Comparison of ENCODE assay signal across 12 cellular contexts in genomic region chrX:52271212-52271611, GRCh38.
DNase-seq lines count a peak whose midpoint lies in the region; ATAC-seq, FAIRE-seq and TF ChIP-seq lines count a peak whose summit lies in the region.
"Had no signal": no experiment of that assay in that cellular context is flagged by ENCODE, and none has a peak within 500 bp of the region (broad histone marks: within the 10 kb centered on the region; RNA-seq: fewer than 3 reads in every experiment).

No MANE protein-coding gene starts in this region.

- H3K27ac Mint-ChIP-seq in astrocyte (ENCODE audit: unreplicated experiment): no peak overlapping the region
- H3K27ac Mint-ChIP-seq: naive thymus-derived CD4-positive, alpha-beta T cell had no signal

- H3K9me3 ChIP-seq in astrocyte (ENCODE audit: insufficient read depth, low read depth, low read length) (no peaks in the 10 kb centered on the region), lower lobe of right lung (no peaks in the 10 kb centered on the region)
- H3K9me3 ChIP-seq: esophagus muscularis mucosa had no signal

- TF ChIP-seq CTCF in KMS-11 (conservative IDR thresholded peaks at IDR 0.05; ENCODE audit: low read depth, low read length) (peak; percentile 42; the same call in 1 of the 2 replicates), astrocyte (IDR thresholded peaks at IDR 0.05; ENCODE audit: insufficient read depth, low read depth, low read length) (no peak), lower lobe of right lung (IDR thresholded peaks at IDR 0.05) (peak; percentile 22)

- H4K20me1 ChIP-seq in KMS-11 (ENCODE audit: insufficient read depth) (no peaks in the 10 kb centered on the region), astrocyte (ENCODE audit: insufficient read depth, low read length) (no peaks in the 10 kb centered on the region)

- H3K4me1 Mint-ChIP-seq in astrocyte (ENCODE audit: low read depth, unreplicated experiment): no peaks in the 10 kb centered on the region
- H3K4me1 Mint-ChIP-seq: naive thymus-derived CD4-positive, alpha-beta T cell had no signal

- ATAC-seq in lower lobe of right lung (peak in 1 of 2 donors; percentile 41), HG02885 (IDR thresholded peaks at IDR 0.05; ENCODE audit: poor library complexity, unreplicated experiment) (no peak), sciatic nerve (no peak), HG02763 (IDR thresholded peaks at IDR 0.05; ENCODE audit: unreplicated experiment) (no peak)
- ATAC-seq: naive thymus-derived CD4-positive, alpha-beta T cell had no signal

- H3K27me3 Mint-ChIP-seq in astrocyte (ENCODE audit: low read depth, unreplicated experiment): peaks cover 2% of the 10 kb centered on the region

- H3K4me3 ChIP-seq in KMS-11 (IDR thresholded peaks at IDR 0.05; ENCODE audit: insufficient read depth, low read depth, low read length) (no peak overlapping the region), astrocyte (ENCODE audit: insufficient read depth, low read depth, low read length) (no peak overlapping the region), lower lobe of right lung (no peak overlapping the region)
- H3K4me3 ChIP-seq: esophagus muscularis mucosa had no signal

- H3K4me1 ChIP-seq in KMS-11 (ENCODE audit: low read depth, poor library complexity, severe bottlenecking) (peaks cover 12% of the 10 kb centered on the region), astrocyte (ENCODE audit: insufficient read depth, low read length) (no peaks in the 10 kb centered on the region), lower lobe of right lung (no peaks in the 10 kb centered on the region)
- H3K4me1 ChIP-seq: esophagus muscularis mucosa had no signal

- no peaks in the 10 kb centered on the region for H3K27me3 ChIP-seq in KMS-11 (ENCODE audit: insufficient read depth, low read depth)
- H3K27me3 ChIP-seq in astrocyte (ENCODE audit: insufficient read depth, low read length): no peaks in the 10 kb centered on the region
- H3K27me3 ChIP-seq in lower lobe of right lung (ENCODE audit: low read depth): no peaks in the 10 kb centered on the region

- H3K36me3 ChIP-seq in KMS-11 (ENCODE audit: insufficient read depth) (no peaks in the 10 kb centered on the region), astrocyte (ENCODE audit: insufficient read depth, low read length) (no peaks in the 10 kb centered on the region), lower lobe of right lung (no peaks in the 10 kb centered on the region)
- H3K36me3 ChIP-seq: esophagus muscularis mucosa had no signal

- no peaks in the 10 kb centered on the region for H3K79me2 ChIP-seq in KMS-11 (ENCODE audit: insufficient read depth, low read depth)
- no peaks in the 10 kb centered on the region for H3K79me2 ChIP-seq in astrocyte (ENCODE audit: insufficient read depth, low read length)

- no peak overlapping the region for H3K27ac ChIP-seq in KMS-11
- no peak overlapping the region for H3K27ac ChIP-seq in astrocyte (ENCODE audit: low read depth, low read length)
- no peak overlapping the region for H3K27ac ChIP-seq in lower lobe of right lung
- H3K27ac ChIP-seq: esophagus muscularis mucosa had no signal

- H2AFZ ChIP-seq in KMS-11 (ENCODE audit: low read depth) (no peak overlapping the region), astrocyte (ENCODE audit: low read depth, low read length) (no peak overlapping the region)

- intact Hi-C loops in lower lobe of right lung (cut with DNase I) (no loop called here), sciatic nerve (cut with DNase I) (no loop called here)

- H3K9me3 Mint-ChIP-seq in astrocyte (ENCODE audit: unreplicated experiment): no peaks in the 10 kb centered on the region
- H3K9me3 Mint-ChIP-seq: naive thymus-derived CD4-positive, alpha-beta T cell had no signal

- H3K4me2 ChIP-seq in KMS-11 (no peak overlapping the region), astrocyte (ENCODE audit: low read length) (no peak overlapping the region)

- H3K9ac ChIP-seq in KMS-11 (no peak overlapping the region), astrocyte (ENCODE audit: low read length) (no peak overlapping the region)

- H3K36me3 Mint-ChIP-seq in astrocyte (ENCODE audit: low read depth, unreplicated experiment): no peaks in the 10 kb centered on the region
- H3K36me3 Mint-ChIP-seq: naive thymus-derived CD4-positive, alpha-beta T cell had no signal

- DNase-seq in ELR (ENCODE audit: low read depth): peak; percentile 15
- no peak for DNase-seq in astrocyte (ENCODE audit: low read depth)
- no peak for DNase-seq in lower lobe of right lung
- no peak for DNase-seq in sciatic nerve (ENCODE audit: low spot score)
- DNase-seq in activated CD8-positive, alpha-beta memory T cell treated with anti-CD3 and anti-CD28 coated beads, Interleukin-2, amount 50 U/mL, for 4 hours: no peak
- DNase-seq: activated effector memory CD4-positive, alpha-beta T cell treated with anti-CD3 and anti-CD28 coated beads, Interleukin-2, amount 50 U/mL, for 16 hours had no signal

- peak; percentile 65 for FAIRE-seq in astrocyte (lab: Jason Lieb, UNC)
- FAIRE-seq: GM18507 had no signal

- H3K4me3 Mint-ChIP-seq in astrocyte (ENCODE audit: unreplicated experiment): no peak overlapping the region
- H3K4me3 Mint-ChIP-seq: naive thymus-derived CD4-positive, alpha-beta T cell had no signal
